ENCODE assay signal across 8 cellular contexts in the genomic region with DNA sequence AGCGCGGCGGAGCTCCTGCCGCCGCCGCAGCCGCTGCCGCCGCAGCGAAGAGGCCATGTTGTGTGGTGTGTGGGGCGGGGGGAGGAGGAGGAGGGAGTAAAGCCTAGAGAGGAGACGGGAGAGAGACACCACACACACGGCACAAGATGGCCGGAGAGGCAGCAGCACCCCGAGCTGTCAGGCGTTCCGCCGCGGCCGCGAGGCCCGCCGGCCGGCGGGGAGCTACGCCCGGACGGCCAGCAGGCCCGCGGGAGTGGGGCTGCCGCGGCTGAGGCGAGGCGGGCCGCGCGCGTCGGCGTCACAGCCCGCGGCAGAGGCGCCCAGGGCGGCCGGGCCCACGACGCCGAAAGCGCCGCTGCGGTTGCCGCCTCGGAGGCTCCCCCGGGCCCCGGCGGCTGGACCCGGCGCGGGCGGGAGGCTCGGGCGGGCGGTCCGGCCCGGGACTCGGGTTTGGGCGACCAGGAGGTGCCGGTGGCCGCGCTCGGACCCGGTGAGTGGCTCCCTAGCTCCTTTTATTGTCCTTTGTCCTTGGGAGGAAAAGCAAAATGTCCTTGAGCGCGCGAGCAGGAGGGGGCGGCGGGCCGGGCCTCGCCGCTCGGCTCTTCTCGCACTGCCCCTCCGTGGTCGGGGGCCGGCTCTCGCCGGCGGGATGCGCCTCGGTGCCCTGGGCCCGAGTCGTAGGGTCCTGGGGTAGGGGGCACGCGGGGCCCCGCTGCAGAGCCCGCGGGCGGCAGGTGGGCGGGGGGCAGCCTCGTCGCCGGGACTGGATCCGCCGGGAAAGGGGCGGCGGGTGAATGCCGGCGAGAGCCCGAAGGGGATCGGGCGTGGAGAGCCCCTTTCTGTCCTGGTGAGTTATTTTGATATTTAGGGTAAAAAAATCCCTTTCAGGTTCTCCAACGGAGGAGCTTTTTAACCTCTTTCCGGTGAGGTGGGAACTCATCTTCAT. TPM values are rescaled to one million over a fixed set of nuclear protein-coding genes. Genes with fewer than 3 reads are reported as not detected.
A peak's percentile ranks its signal among the peaks of the same experiment; 100 is the strongest.
DNase-seq lines count a peak whose midpoint lies in the region; ATAC-seq and TF ChIP-seq lines count a peak whose summit lies in the region.

No MANE protein-coding gene starts in this region.

- peak overlapping the region; percentile 96 for H3K4me3 Mint-ChIP-seq in activated T-cell treated with anti-CD3 and anti-CD28 coated beads, Interleukin-2, amount 50 U/mL, for 24 hours

- no peak for TF ChIP-seq CTCF in GM13976 (IDR thresholded peaks at IDR 0.05; ENCODE audit: borderline replicate concordance, control extremely low read depth, extremely low read depth, insufficient read depth, missing control alignments)
- no peak for TF ChIP-seq CTCF in LNCaP clone FGC (IDR thresholded peaks at IDR 0.05; ENCODE audit: control insufficient read depth, extremely low read depth, insufficient read depth)
- TF ChIP-seq CTCF in fibroblast of the aortic adventitia (IDR thresholded peaks at IDR 0.05; ENCODE audit: insufficient read depth, low read length): no peak
- TF ChIP-seq CTCF in ovary (IDR thresholded peaks at IDR 0.05): no peak

- no peaks in the 10 kb centered on the region for H3K9me3 ChIP-seq in ovary

- H3K9me3 Mint-ChIP-seq in activated T-cell treated with anti-CD3 and anti-CD28 coated beads, Interleukin-2, amount 50 U/mL, for 24 hours: no peaks in the 10 kb centered on the region

- H3K4me3 ChIP-seq in LNCaP clone FGC (ENCODE audit: low read depth, low read length) (peak overlapping the region; percentile 69), fibroblast of the aortic adventitia (ENCODE audit: low read depth, low read length) (peak overlapping the region; percentile 69), ovary (peak overlapping the region; percentile 82)

- DNase-seq in GM13976 (ENCODE audit: low spot score) (peak; percentile 40), LNCaP clone FGC (ENCODE audit: low read depth) (no peak), fibroblast of the aortic adventitia (ENCODE audit: low read depth) (no peak), ovary (peak; percentile 32 to 68 (median 49)), AML-193 (lab: John Stamatoyannopoulos, UW) (no peak), iPS-NIHi7 (ENCODE audit: extremely low spot score) (no peak)
- DNase-seq in activated T-cell treated with anti-CD3 and anti-CD28 coated beads, Interleukin-2, amount 50 U/mL, for 24 hours: peak; percentile 74

- H3K4me1 ChIP-seq in ovary (ENCODE audit: insufficient read depth): peaks cover 12% of the 10 kb centered on the region

- TF ChIP-seq EP300 in ovary (IDR thresholded peaks at IDR 0.05): no peak

- TF ChIP-seq POLR2A in ovary (IDR thresholded peaks at IDR 0.05): peak; percentile 93

- H3K4me1 Mint-ChIP-seq in activated T-cell treated with anti-CD3 and anti-CD28 coated beads, Interleukin-2, amount 50 U/mL, for 24 hours (ENCODE audit: low read depth): peaks cover 56% of the 10 kb centered on the region

- H3K36me3 Mint-ChIP-seq in activated T-cell treated with anti-CD3 and anti-CD28 coated beads, Interleukin-2, amount 50 U/mL, for 24 hours (ENCODE audit: low read depth): peaks cover 46% of the 10 kb centered on the region

- WGBS in ovary, 3 donors: 0 to 2% (median 1%) methylated on average over 71 to 113 of the region's 113 CpGs

- intact Hi-C loops in ovary (cut with DNase I): loop anchor here (2.0 to 5.0 kb wide), 4 partner anchors 18 to 76 kb away; a partner anchor contains a TSS

- in situ Hi-C loops in GM13976 (cut with MboI; ENCODE audit: low sequenced_read_pairs, unreplicated experiment): no loop called here

- H3K27me3 ChIP-seq in ovary: no peaks in the 10 kb centered on the region

- no peaks in the 10 kb centered on the region for H3K27me3 Mint-ChIP-seq in activated T-cell treated with anti-CD3 and anti-CD28 coated beads, Interleukin-2, amount 50 U/mL, for 24 hours

- peak; percentile 9 for ATAC-seq in GM21825 (IDR thresholded peaks at IDR 0.05; ENCODE audit: unreplicated experiment)

- H3K36me3 ChIP-seq in ovary: no peaks in the 10 kb centered on the region

- peak overlapping the region; percentile 98 for H3K27ac Mint-ChIP-seq in activated T-cell treated with anti-CD3 and anti-CD28 coated beads, Interleukin-2, amount 50 U/mL, for 24 hours

- peak overlapping the region; percentile 99 to 100 for H3K27ac ChIP-seq in ovary

RNA-seq across cellular contexts. Expression of a gene that starts 17.2 kb away (rescaled TPM):
- total RNA-seq in fibroblast of the aortic adventitia (ENCODE audit: low replicate concordance) (83.7 and 253 TPM in 2 replicates), ovary (100 to 1,000 TPM in 4 of 7 donors, 10 to 100 TPM in 3; 83.8 to 146 (median 106) TPM)
- 10 to 100 TPM; 43.6 to 73.9 TPM for polyA plus RNA-seq in ovary

Comparison
In these comparisons a context has a peak if more than half of its experiments do, and no peak if none do; other contexts are left out.
1. DNase-seq: peak in GM13976 (single experiment), activated T-cell treated with anti-CD3 and anti-CD28 coated beads, Interleukin-2, amount 50 U/mL, for 24 hours (single experiment) and ovary (5 of 5); none in LNCaP clone FGC (single experiment), fibroblast of the aortic adventitia (single experiment), AML-193 (0 of 2) and iPS-NIHi7 (single experiment).
2. Peak in every context shown above with its lines, with median percentiles within 50 percentile points of each other: H3K4me3 ChIP-seq.